ENCODE assay signal across 11 cellular contexts in the genomic region with DNA sequence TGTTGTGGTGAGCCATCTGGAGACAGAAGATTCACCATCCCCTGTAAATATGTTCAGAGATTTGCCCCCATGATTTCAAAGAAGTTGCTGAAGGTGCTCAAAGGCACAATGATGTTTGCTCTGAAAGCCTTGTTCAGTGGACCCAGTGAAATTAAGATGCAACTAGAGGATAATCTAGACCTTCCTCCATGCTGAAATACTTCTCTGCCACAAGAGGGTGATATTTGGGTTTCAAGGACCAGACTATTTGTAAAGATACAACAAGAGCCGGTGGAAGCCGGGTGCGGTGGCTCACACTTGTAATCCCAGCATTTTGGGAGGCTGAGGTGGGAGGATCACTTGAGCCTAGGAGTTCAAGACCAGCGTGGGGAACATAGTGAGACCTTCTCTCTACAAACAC. TPM values are rescaled to one million over a fixed set of nuclear protein-coding genes. Genes with fewer than 3 reads are reported as not detected.
A peak's percentile ranks its signal among the peaks of the same experiment; 100 is the strongest.
DNase-seq lines count a peak whose midpoint lies in the region; ATAC-seq and TF ChIP-seq lines count a peak whose summit lies in the region.
"Had no signal": no experiment of that assay in that cellular context is flagged by ENCODE, and none has a peak within 500 bp of the region (broad histone marks: within the 10 kb centered on the region; RNA-seq: fewer than 3 reads in every experiment).

No MANE protein-coding gene starts in this region.

- DNase-seq in AG04449 (ENCODE audit: low read depth, low spot score) (no peak), GM20000 (ENCODE audit: low spot score) (no peak), RWPE1 (ENCODE audit: low spot score) (no peak), fibroblast of villous mesenchyme (ENCODE audit: low read depth) (peak; percentile 33), NCI-H524 treated with DMSO at 0.1 percent for 48 hours (lab: John Stamatoyannopoulos, UW) (no peak), NCI-H774 (lab: John Stamatoyannopoulos, UW) (no peak)
- DNase-seq: stimulated activated CD8-positive, alpha-beta memory T cell treated with anti-CD3 and anti-CD28 coated beads, Interleukin-4, amount 100 ng/mL, for 48 hours had no signal

- no peak for ATAC-seq in HG02884 (IDR thresholded peaks at IDR 0.05; ENCODE audit: unreplicated experiment)
- no peak for ATAC-seq in HG03342 (IDR thresholded peaks at IDR 0.05; ENCODE audit: unreplicated experiment)
- ATAC-seq: activated T-helper 17 cell treated with anti-CD3 and anti-CD28 coated beads, Interleukin-2, amount 50 U/mL, for 72 hours had no signal

- TF ChIP-seq CTCF in AG04449 (IDR thresholded peaks at IDR 0.05; ENCODE audit: insufficient read depth, low read length, missing control alignments): peak; percentile 1
- peak; percentile 14 for TF ChIP-seq CTCF in GM20000 (IDR thresholded peaks at IDR 0.05; ENCODE audit: extremely low read depth, missing control alignments)
- TF ChIP-seq CTCF in RWPE1 (conservative IDR thresholded peaks at IDR 0.05; ENCODE audit: low read depth): no peak
- TF ChIP-seq CTCF in fibroblast of villous mesenchyme (IDR thresholded peaks at IDR 0.05; ENCODE audit: insufficient read depth, low read depth, low read length): peak; percentile 34

- H3K4me3 ChIP-seq in AG04449 (ENCODE audit: low read depth, low read length) (no peak overlapping the region), fibroblast of villous mesenchyme (ENCODE audit: low read depth, low read length) (no peak overlapping the region)

- CTCF ChIA-PET in AG04449 (lab: Yijun Ruan, JAX) (no interaction called here), RWPE1 (lab: Yijun Ruan, JAX) (interaction anchor here (1.2 kb wide), 1 partner anchor 93 kb away, joined by 4 read pairs; no protein-coding TSS in a partner anchor)

- H3K27ac ChIP-seq in RWPE1: peak overlapping the region; percentile 48
- H3K27ac ChIP-seq: neutrophil had no signal

- POLR2A ChIA-PET in AG04449 (lab: Yijun Ruan, JAX) (no interaction called here), RWPE1 (lab: Yijun Ruan, JAX; ENCODE audit: low non-redundant PET) (no interaction called here)

RNA-seq across cellular contexts. Expression of gene MSRB2, which starts 13.5 kb away (rescaled TPM):
- 11.9 and 15.1 TPM in 2 replicates for total RNA-seq in fibroblast of villous mesenchyme
